In the genomic region with DNA sequence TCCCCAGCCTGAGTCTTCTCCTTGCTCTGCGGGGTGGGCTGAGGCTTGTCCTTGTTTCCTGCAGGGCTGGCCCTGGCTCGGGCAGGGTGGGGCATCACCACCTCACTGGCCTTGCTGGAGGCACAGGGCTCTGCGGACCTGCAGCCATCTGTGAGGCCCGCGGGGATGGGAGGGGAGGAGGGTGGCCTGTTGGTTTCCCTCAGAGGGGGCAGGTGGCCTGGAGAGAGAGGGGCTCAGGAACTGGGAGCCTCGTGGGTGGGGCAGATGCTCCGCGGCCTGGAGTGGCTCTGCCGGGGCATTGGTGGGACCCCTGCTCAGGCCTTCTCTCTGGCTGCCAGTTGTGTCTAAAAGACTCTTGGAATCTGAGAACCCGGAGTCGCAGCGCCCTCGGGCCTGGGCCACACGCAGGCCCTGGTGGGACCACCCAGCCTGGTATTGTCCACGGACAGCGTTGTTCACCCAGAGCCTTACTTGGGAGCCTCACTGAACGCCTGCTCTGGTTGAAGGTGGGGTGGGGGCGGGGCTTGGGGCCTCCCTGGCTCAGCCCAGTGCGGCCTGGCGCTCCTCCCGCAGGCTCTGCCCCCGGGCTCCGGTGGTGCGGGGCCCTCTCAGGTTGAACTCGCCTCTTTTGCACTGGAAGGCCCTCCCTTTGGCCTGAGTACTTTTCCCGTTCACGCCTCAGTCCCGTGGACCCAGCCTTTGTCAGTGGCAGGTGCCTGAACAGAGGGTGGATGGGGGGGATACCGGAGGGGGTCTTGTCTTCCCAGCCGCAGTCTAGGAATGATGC, we compare ENCODE assay signal across 16 cellular contexts.
DNase-seq lines count a peak whose midpoint lies in the region; ATAC-seq and TF ChIP-seq lines count a peak whose summit lies in the region.
"Had no signal": no experiment of that assay in that cellular context is flagged by ENCODE, and none has a peak within 500 bp of the region (broad histone marks: within the 10 kb centered on the region; RNA-seq: fewer than 3 reads in every experiment).

No MANE protein-coding gene starts in this region.

- TF ChIP-seq CTCF in WERI-Rb-1 (IDR thresholded peaks at IDR 0.05; ENCODE audit: low read depth, low read length) (no peak), psoas muscle (IDR thresholded peaks at IDR 0.05) (no peak)

- no peak for ATAC-seq in psoas muscle
- ATAC-seq in left colon: no peak
- ATAC-seq: activated T-cell treated with anti-CD3 and anti-CD28 coated beads, Interleukin-2, amount 50 U/mL, for 4 hours had no signal

- H3K4me1 ChIP-seq in BLaER1 (peaks cover 71% of the 10 kb centered on the region), psoas muscle (peaks cover 85% of the 10 kb centered on the region)

- peaks cover 90% of the 10 kb centered on the region for H4K20me1 ChIP-seq in BLaER1

- H3K9me3 ChIP-seq in BLaER1 (no peaks in the 10 kb centered on the region), WERI-Rb-1 (ENCODE audit: severe bottlenecking) (no peaks in the 10 kb centered on the region), psoas muscle (no peaks in the 10 kb centered on the region)

- intact Hi-C loops in psoas muscle (cut with DNase I): loop anchor here in 1 of 2 donors (10.0 kb wide), 1 partner anchor 173 kb away; no protein-coding TSS in a partner anchor
- intact Hi-C loops in left colon (cut with DNase I, micrococcal nuclease): loop anchor here in 1 of 2 donors (5.0 kb wide), 1 partner anchor 265 kb away; no protein-coding TSS in a partner anchor

- H3K36me3 ChIP-seq in BLaER1 (peaks cover 46% of the 10 kb centered on the region), WERI-Rb-1 (peaks cover 27% of the 10 kb centered on the region), psoas muscle (ENCODE audit: insufficient read depth in 1 of 2, low read depth in 1 of 2) (peaks cover 0 to 28% of the 10 kb centered on the region in 2 donors)

- no peak overlapping the region for H3K4me3 ChIP-seq in BLaER1
- H3K4me3 ChIP-seq in WERI-Rb-1 (ENCODE audit: low read depth, low read length): no peak overlapping the region
- H3K4me3 ChIP-seq in psoas muscle: no peak overlapping the region

- DNase-seq in WERI-Rb-1 (peak; percentile 62), iPS-NIHi7 (ENCODE audit: extremely low spot score) (peak; percentile 59), psoas muscle (no peak), left colon (no peak), DMS 273 (lab: John Stamatoyannopoulos, UW; ENCODE audit: unreplicated experiment) (no peak), globus pallidus (ENCODE audit: low spot score) (no peak), NCI-H146 treated with DMSO at 0.1 percent for 48 hours (lab: John Stamatoyannopoulos, UW; ENCODE audit: unreplicated experiment) (no peak)
- DNase-seq: activated CD4-positive, alpha-beta T cell treated with anti-CD3 and anti-CD28 coated beads, Interleukin-2, amount 10 ng/mL, durations not matched to agents 7 days and 5 days; activated T-cell treated with anti-CD3 and anti-CD28 coated beads, Interleukin-2, amount 50 U/mL, for 4 hours; cortex of kidney; foreskin fibroblast; KBM-7; naive B cell; NCI-H1436; NCI-H748 treated with DMSO at 0.1 percent for 48 hours had no signal

- no peak overlapping the region for H3K9ac ChIP-seq in BLaER1

- H3K27ac ChIP-seq in BLaER1 (no peak overlapping the region), WERI-Rb-1 (peak overlapping the region; percentile 39), psoas muscle (peak overlapping the region; percentile 87)

- H3K27me3 ChIP-seq in BLaER1: no peaks in the 10 kb centered on the region; the same call in 1 of the 2 replicates
- H3K27me3 ChIP-seq in WERI-Rb-1 (ENCODE audit: insufficient read depth, low read depth, severe bottlenecking): no peaks in the 10 kb centered on the region
- H3K27me3 ChIP-seq in psoas muscle (ENCODE audit: insufficient read depth in 3 of 3, low read length in 2 of 3): no peaks in the 10 kb centered on the region

- H3K4me2 ChIP-seq in BLaER1: peak overlapping the region; percentile 89

- WGBS in psoas muscle, 3 donors: 54 to 71% (median 61%) methylated on average over 25 to 30 of the region's 30 CpGs

Comparison
In these comparisons a context has a peak if more than half of its experiments do, and no peak if none do; other contexts are left out.
1. DNase-seq: peak in WERI-Rb-1 (single experiment) and iPS-NIHi7 (single experiment); none in psoas muscle (0 of 2), left colon (0 of 2), DMS 273 (single experiment), globus pallidus (single experiment) and NCI-H146 treated with DMSO at 0.1 percent for 48 hours (single experiment).